Comparison of ENCODE assay signal across 19 cellular contexts in the genomic region with DNA sequence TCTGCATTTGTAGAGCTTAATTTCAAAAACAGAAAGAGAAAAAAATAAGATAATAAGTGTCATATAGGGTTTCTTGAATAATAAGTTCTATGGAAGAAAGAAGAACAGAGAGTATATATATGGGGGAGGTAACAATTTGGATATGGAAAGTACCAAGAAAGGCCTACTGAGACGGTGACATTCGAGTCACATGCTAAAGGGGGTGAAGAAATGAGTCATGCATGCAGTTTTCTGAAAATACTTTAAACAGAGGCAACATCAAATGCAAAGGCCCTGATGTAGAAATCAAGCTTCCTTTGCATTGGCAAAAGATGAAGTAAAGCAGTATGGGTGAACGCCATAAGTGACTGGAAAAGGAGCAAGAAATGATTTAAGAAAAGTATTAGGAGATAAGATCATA.
A peak's percentile ranks its signal among the peaks of the same experiment; 100 is the strongest.
DNase-seq lines count a peak whose midpoint lies in the region; ATAC-seq lines count a peak whose summit lies in the region.
"Had no signal": no experiment of that assay in that cellular context is flagged by ENCODE, and none has a peak within 500 bp of the region (broad histone marks: within the 10 kb centered on the region; RNA-seq: fewer than 3 reads in every experiment).

No MANE protein-coding gene starts in this region.

- peaks cover 9 to 10% of the 10 kb centered on the region in 2 donors for H3K9me3 Mint-ChIP-seq in activated naive CD4-positive, alpha-beta T cell treated with anti-CD3 and anti-CD28 coated beads, Interleukin-2, amount 50 U/mL, for 72 hours

- H3K36me3 Mint-ChIP-seq in activated naive CD4-positive, alpha-beta T cell treated with anti-CD3 and anti-CD28 coated beads, Interleukin-2, amount 50 U/mL, for 72 hours: no peaks in the 10 kb centered on the region
- H3K36me3 Mint-ChIP-seq: T-cell had no signal

- no peak overlapping the region for H3K27ac Mint-ChIP-seq in activated naive CD4-positive, alpha-beta T cell treated with anti-CD3 and anti-CD28 coated beads, Interleukin-2, amount 50 U/mL, for 72 hours
- H3K27ac Mint-ChIP-seq: T-cell had no signal

- ATAC-seq in GM18868 (IDR thresholded peaks at IDR 0.05; ENCODE audit: unreplicated experiment) (peak; percentile 93), GM21515 (IDR thresholded peaks at IDR 0.05; ENCODE audit: unreplicated experiment) (peak; percentile 62), HG02981 (IDR thresholded peaks at IDR 0.05; ENCODE audit: unreplicated experiment) (peak; percentile 74), HG03565 (IDR thresholded peaks at IDR 0.05; ENCODE audit: unreplicated experiment) (peak; percentile 86)
- ATAC-seq in activated naive CD4-positive, alpha-beta T cell treated with anti-CD3 and anti-CD28 coated beads, Interleukin-2, amount 50 U/mL, for 72 hours: no peak
- ATAC-seq: HCT116, pancreas, T-cell had no signal

- DNase-seq in GF-D8 (lab: John Stamatoyannopoulos, UW) (no peak), middle frontal gyrus (ENCODE audit: extremely low spot score, low spot score) (no peak)
- DNase-seq in stimulated activated naive CD4-positive, alpha-beta T cell treated with Interleukin-2 at 50 U/mL for 16 hours (lab: John Stamatoyannopoulos, UW): no peak
- no peak for DNase-seq in activated naive CD4-positive, alpha-beta T cell treated with anti-CD3 and anti-CD28 coated beads, Interleukin-2, amount 50 U/mL, for 72 hours (ENCODE audit: low spot score in 2 of 2)
- DNase-seq: activated CD4-positive, alpha-beta T cell treated with anti-CD3 and anti-CD28 coated beads, Interleukin-2, amount 50 U/mL, for 1 hour; activated naive CD4-positive, alpha-beta T cell treated with Interleukin-2 at 50 U/mL for 16 hours; C1 segment of cervical spinal cord; caudate nucleus; hippocampal formation; Kasumi-1; mammary epithelial cell; NCI-H2107; pancreas; T-cell had no signal

Comparison
In these comparisons a context has a peak if more than half of its experiments do, and no peak if none do; other contexts are left out.
1. ATAC-seq: peak in GM18868 (single experiment), GM21515 (single experiment), HG02981 (single experiment) and HG03565 (single experiment); none in activated naive CD4-positive, alpha-beta T cell treated with anti-CD3 and anti-CD28 coated beads, Interleukin-2, amount 50 U/mL, for 72 hours (0 of 2).